In genomic region chr7:44276571-44277101, GRCh38 we compare ENCODE assay signal across 22 cellular contexts. TPM values are rescaled to one million over a fixed set of nuclear protein-coding genes. Genes with fewer than 3 reads are reported as not detected.
A peak's percentile ranks its signal among the peaks of the same experiment; 100 is the strongest.
DNase-seq lines count a peak whose midpoint lies in the region; ATAC-seq, FAIRE-seq and TF ChIP-seq lines count a peak whose summit lies in the region.
"Had no signal": no experiment of that assay in that cellular context is flagged by ENCODE, and none has a peak within 500 bp of the region (broad histone marks: within the 10 kb centered on the region; RNA-seq: fewer than 3 reads in every experiment).

No MANE protein-coding gene starts in this region.

- H3K27ac ChIP-seq in HUES64 (ENCODE audit: low read depth, low read length): no peak overlapping the region
- H3K27ac ChIP-seq in endodermal cell (ENCODE audit: low read depth, low read length): no peak overlapping the region
- H3K27ac ChIP-seq in kidney (ENCODE audit: low read depth in 2 of 2, low read length in 2 of 2): no peak overlapping the region
- no peak overlapping the region for H3K27ac ChIP-seq in spleen
- H3K27ac ChIP-seq: pancreas, RWPE1, tibial artery, VCaP had no signal

- no peak for ATAC-seq in GM18907 (IDR thresholded peaks at IDR 0.05; ENCODE audit: unreplicated experiment)
- ATAC-seq: activated T-cell treated with anti-CD3 and anti-CD28 coated beads, Interleukin-2, amount 50 U/mL, for 72 hours; effector memory CD8-positive, alpha-beta T cell; HCT116; left colon; pancreas; stimulated activated memory B cell treated with anti-CD40 and anti-IgM and Interleukin-4, amounts not matched to agents 10 μg/mL and 1 μg/mL and 100 μg/mL, for 72 hours; T-cell had no signal

- H3K9me3 ChIP-seq in HUES64 (ENCODE audit: insufficient read depth, low read depth, low read length) (no peaks in the 10 kb centered on the region), endodermal cell (ENCODE audit: control insufficient read depth, low read length) (no peaks in the 10 kb centered on the region), kidney (ENCODE audit: control insufficient read depth in 1 of 2, low read length in 2 of 2) (no peaks in the 10 kb centered on the region), spleen (no peaks in the 10 kb centered on the region)
- H3K9me3 ChIP-seq: pancreas, tibial artery had no signal

- H3K27ac Mint-ChIP-seq in endodermal cell: no peak overlapping the region
- H3K27ac Mint-ChIP-seq: activated CD4-positive, alpha-beta memory T cell treated with anti-CD3 and anti-CD28 coated beads, Interleukin-2, amount 10 ng/mL, durations not matched to agents 7 days and 5 days; activated naive CD8-positive, alpha-beta T cell treated with anti-CD3 and anti-CD28 coated beads for 36 hours; activated T-cell treated with anti-CD3 and anti-CD28 coated beads, Interleukin-2, amount 50 U/mL, for 72 hours; effector memory CD8-positive, alpha-beta T cell; T-cell had no signal

- no peaks in the 10 kb centered on the region for H3K36me3 Mint-ChIP-seq in endodermal cell (ENCODE audit: low read depth)
- H3K36me3 Mint-ChIP-seq: activated naive CD8-positive, alpha-beta T cell treated with anti-CD3 and anti-CD28 coated beads for 36 hours; stimulated activated memory B cell treated with anti-CD40 and anti-IgM and Interleukin-4, amounts not matched to agents 10 μg/mL and 1 μg/mL and 100 μg/mL, for 72 hours; T-cell had no signal

- H3K4me3 Mint-ChIP-seq in endodermal cell: peak overlapping the region; percentile 37
- H3K4me3 Mint-ChIP-seq: activated CD4-positive, alpha-beta memory T cell treated with anti-CD3 and anti-CD28 coated beads, Interleukin-2, amount 10 ng/mL, durations not matched to agents 7 days and 5 days; activated naive CD8-positive, alpha-beta T cell treated with anti-CD3 and anti-CD28 coated beads for 36 hours; activated T-cell treated with anti-CD3 and anti-CD28 coated beads, Interleukin-2, amount 50 U/mL, for 72 hours; effector memory CD8-positive, alpha-beta T cell; stimulated activated memory B cell treated with anti-CD40 and anti-IgM and Interleukin-4, amounts not matched to agents 10 μg/mL and 1 μg/mL and 100 μg/mL, for 72 hours; T-cell had no signal

- 88% methylated on average over 17 of the region's 17 CpGs for WGBS in HUES64
- WGBS in endodermal cell (ENCODE audit: insufficient coverage in 1 of 2, insufficient read length in 1 of 2), 2 experiments: 90 to 96% methylated on average over 10 to 17 of the region's 17 CpGs
- WGBS in spleen, 5 donors: 85 to 94% (median 89%) methylated on average over 15 to 17 of the region's 17 CpGs

- H3K9me3 Mint-ChIP-seq in endodermal cell: no peaks in the 10 kb centered on the region
- H3K9me3 Mint-ChIP-seq: activated CD4-positive, alpha-beta memory T cell treated with anti-CD3 and anti-CD28 coated beads, Interleukin-2, amount 10 ng/mL, durations not matched to agents 7 days and 5 days; activated naive CD8-positive, alpha-beta T cell treated with anti-CD3 and anti-CD28 coated beads for 36 hours; activated T-cell treated with anti-CD3 and anti-CD28 coated beads, Interleukin-2, amount 50 U/mL, for 72 hours; effector memory CD8-positive, alpha-beta T cell; stimulated activated memory B cell treated with anti-CD40 and anti-IgM and Interleukin-4, amounts not matched to agents 10 μg/mL and 1 μg/mL and 100 μg/mL, for 72 hours; T-cell had no signal

- H3K9ac ChIP-seq in HUES64 (ENCODE audit: low read depth, low read length) (peak overlapping the region; percentile 50; the same call in 1 of the 2 replicates), endodermal cell (ENCODE audit: extremely low read depth, low read length, poor library complexity, severe bottlenecking) (no peak overlapping the region), kidney (ENCODE audit: low read length in 2 of 2) (no peak overlapping the region)

- TF ChIP-seq CTCF in endodermal cell (conservative IDR thresholded peaks at IDR 0.05) (no peak), kidney (IDR thresholded peaks at IDR 0.05; ENCODE audit: borderline replicate concordance, extremely low read depth, insufficient read depth) (no peak), spleen (IDR thresholded peaks at IDR 0.05 in 8 of 11, conservative IDR thresholded peaks at IDR 0.05 in 3 of 11) (no peak)

- H3K4me1 ChIP-seq in HUES64 (ENCODE audit: insufficient read depth, low read length) (peaks cover 13% of the 10 kb centered on the region), endodermal cell (ENCODE audit: control insufficient read depth, insufficient read depth, low read length) (no peaks in the 10 kb centered on the region), kidney (ENCODE audit: control insufficient read depth in 1 of 2, insufficient read depth in 1 of 2, low read depth in 1 of 2, low read length in 2 of 2) (no peaks in the 10 kb centered on the region), spleen (no peaks in the 10 kb centered on the region)
- H3K4me1 ChIP-seq: pancreas had no signal

- DNase-seq in endodermal cell: no peak
- peak; percentile 58 for DNase-seq in kidney
- DNase-seq in spleen: peak; percentile 69
- no peak for DNase-seq in AG08395 (ENCODE audit: low spot score)
- DNase-seq in EL: no peak
- no peak for DNase-seq in NCI-H2029 treated with DMSO at 0.1 percent for 48 hours (lab: John Stamatoyannopoulos, UW)
- DNase-seq: activated CD4-positive, alpha-beta memory T cell treated with anti-CD3 and anti-CD28 coated beads, Interleukin-2, amount 10 ng/mL, durations not matched to agents 7 days and 5 days; activated naive CD8-positive, alpha-beta T cell treated with anti-CD3 and anti-CD28 coated beads for 36 hours; activated T-cell treated with anti-CD3 and anti-CD28 coated beads, Interleukin-2, amount 50 U/mL, for 72 hours; effector memory CD8-positive, alpha-beta T cell; left colon; NCI-H446 treated with DMSO at 0.1 percent for 48 hours; T-cell had no signal

- H3K4me1 Mint-ChIP-seq in endodermal cell: peaks cover 3% of the 10 kb centered on the region
- H3K4me1 Mint-ChIP-seq: activated CD4-positive, alpha-beta memory T cell treated with anti-CD3 and anti-CD28 coated beads, Interleukin-2, amount 10 ng/mL, durations not matched to agents 7 days and 5 days; T-cell had no signal

- intact Hi-C loops in kidney (cut with DNase I) (no loop called here), spleen (cut with DNase I; ENCODE audit: low total_unique reads) (no loop called here)

- H3K4me3 ChIP-seq in HUES64 (ENCODE audit: low read length) (peak overlapping the region; percentile 46), endodermal cell (ENCODE audit: low read length) (no peak overlapping the region), kidney (ENCODE audit: low read length in 2 of 2) (no peak overlapping the region), spleen (no peak overlapping the region)
- H3K4me3 ChIP-seq: pancreas, tibial artery had no signal

- H3K27me3 ChIP-seq in HUES64 (ENCODE audit: insufficient read depth, low read length) (peaks cover 34% of the 10 kb centered on the region), endodermal cell (ENCODE audit: control insufficient read depth, insufficient read depth, low read length, poor library complexity, severe bottlenecking) (no peaks in the 10 kb centered on the region), spleen (replicated peaks in 1 of 7) (peaks cover 0 to 13% (median 0%) of the 10 kb centered on the region in 7 donors)
- H3K27me3 ChIP-seq: pancreas had no signal

- no peak for TF ChIP-seq POLR2A in spleen (IDR thresholded peaks at IDR 0.05)

- FAIRE-seq in kidney (lab: Jason Lieb, UNC): no peak
- FAIRE-seq: bronchial epithelial cell, pancreas had no signal

- H3K36me3 ChIP-seq in HUES64 (ENCODE audit: insufficient read depth, low read length) (no peaks in the 10 kb centered on the region), endodermal cell (ENCODE audit: control insufficient read depth, insufficient read depth, low read length) (no peaks in the 10 kb centered on the region), kidney (ENCODE audit: control insufficient read depth in 1 of 2, insufficient read depth in 2 of 2, low read length in 2 of 2) (no peaks in the 10 kb centered on the region), spleen (no peaks in the 10 kb centered on the region)
- H3K36me3 ChIP-seq: pancreas, tibial artery had no signal

- H3K27me3 Mint-ChIP-seq in endodermal cell (ENCODE audit: insufficient read depth): peaks cover 7% of the 10 kb centered on the region
- H3K27me3 Mint-ChIP-seq: activated naive CD8-positive, alpha-beta T cell treated with anti-CD3 and anti-CD28 coated beads for 36 hours had no signal

RNA-seq across cellular contexts. Expression of gene CAMK2B, which starts 48.8 kb away (rescaled TPM):
- polyA plus RNA-seq in HUES64 (2013, experiment 1 of 2): 0.10 TPM
- polyA plus RNA-seq in HUES64 (2013, experiment 2 of 2): 0.38 TPM
- under 1 TPM in 1 of 2 donors, not detected in 1; 0.26 TPM for total RNA-seq in endodermal cell
- 0.32 TPM for polyA plus RNA-seq in endodermal cell (2013, experiment 1 of 2)
- 1.6 TPM for polyA plus RNA-seq in endodermal cell (2013, experiment 2 of 2)
- 1.1 TPM for total RNA-seq in kidney
- polyA plus RNA-seq in kidney (ENCODE audit: insufficient read depth, low read depth, low replicate concordance): 3.2 TPM
- total RNA-seq in spleen: 1 to 10 TPM in 1 of 7 donors, under 1 TPM in 4, not detected in 2; 0.20 to 2.9 (median 0.29) TPM
- 1 to 10 TPM in 1 of 3 donors, under 1 TPM in 2; 0.57 to 1.1 (median 0.65) TPM for polyA plus RNA-seq in spleen
- total RNA-seq: bronchial epithelial cell had no signal

Comparison
In these comparisons a context has a peak if more than half of its experiments do, and no peak if none do; other contexts are left out.
1. DNase-seq: peak in kidney (single experiment) and spleen (single experiment); none in endodermal cell (single experiment), AG08395 (single experiment), EL (single experiment) and NCI-H2029 treated with DMSO at 0.1 percent for 48 hours (single experiment).